Comparison of ENCODE assay signal across 3 cellular contexts in the genomic region with DNA sequence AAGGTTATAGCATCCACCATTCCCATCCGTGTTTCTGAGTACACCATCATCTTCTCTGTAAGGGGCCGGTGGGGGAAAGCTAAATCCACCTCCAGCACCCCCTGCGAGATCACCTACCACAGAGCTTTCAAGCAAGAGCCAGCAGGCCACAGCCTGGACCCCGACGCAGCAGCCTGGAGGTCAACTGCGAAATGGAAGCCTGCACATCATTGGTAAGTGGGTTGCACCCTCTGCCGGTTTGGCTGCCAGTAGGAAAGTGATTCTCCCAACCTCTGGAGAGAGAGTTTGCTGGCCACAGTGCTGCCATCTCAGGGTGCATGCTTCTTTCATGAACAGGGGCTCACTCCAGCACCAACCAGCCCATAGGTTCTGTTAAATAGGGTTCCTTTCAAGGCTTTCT.
A peak's percentile ranks its signal among the peaks of the same experiment; 100 is the strongest.
TF ChIP-seq lines count a peak whose summit lies in the region.

No MANE protein-coding gene starts in this region.

TF ChIP-seq in HepG2, 621 proteins besides CTCF, POLR2A, EP300 and RAD21:
- TF ChIP-seq, protein P1, sequence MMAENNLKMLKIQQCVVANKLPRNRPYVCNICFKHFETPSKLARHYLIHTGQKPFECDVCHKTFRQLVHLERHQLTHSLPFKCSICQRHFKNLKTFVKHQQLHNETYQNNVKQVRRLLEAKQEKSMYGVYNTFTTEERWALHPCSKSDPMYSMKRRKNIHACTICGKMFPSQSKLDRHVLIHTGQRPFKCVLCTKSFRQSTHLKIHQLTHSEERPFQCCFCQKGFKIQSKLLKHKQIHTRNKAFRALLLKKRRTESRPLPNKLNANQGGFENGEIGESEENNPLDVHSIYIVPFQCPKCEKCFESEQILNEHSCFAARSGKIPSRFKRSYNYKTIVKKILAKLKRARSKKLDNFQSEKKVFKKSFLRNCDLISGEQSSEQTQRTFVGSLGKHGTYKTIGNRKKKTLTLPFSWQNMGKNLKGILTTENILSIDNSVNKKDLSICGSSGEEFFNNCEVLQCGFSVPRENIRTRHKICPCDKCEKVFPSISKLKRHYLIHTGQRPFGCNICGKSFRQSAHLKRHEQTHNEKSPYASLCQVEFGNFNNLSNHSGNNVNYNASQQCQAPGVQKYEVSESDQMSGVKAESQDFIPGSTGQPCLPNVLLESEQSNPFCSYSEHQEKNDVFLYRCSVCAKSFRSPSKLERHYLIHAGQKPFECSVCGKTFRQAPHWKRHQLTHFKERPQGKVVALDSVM (CRISPR knock-in tag; IDR thresholded peaks at IDR 0.05), result no peak
- TF ChIP-seq HMG20A (CRISPR knock-in tag; IDR thresholded peaks at IDR 0.05; ENCODE audit: borderline replicate concordance) (no peak), ETV6 (CRISPR knock-in tag; conservative IDR thresholded peaks at IDR 0.05) (no peak), ZNF180 (CRISPR knock-in tag; IDR thresholded peaks at IDR 0.05; ENCODE audit: borderline replicate concordance, low read depth) (no peak), ZNF615 (CRISPR knock-in tag; IDR thresholded peaks at IDR 0.05; ENCODE audit: borderline replicate concordance) (no peak), STAG1 (CRISPR knock-in tag; IDR thresholded peaks at IDR 0.05) (0 out of 2 replicates have a peak, but pooled peaks have one; percentile 17)

TF ChIP-seq in GM23338, 12 proteins besides CTCF, POLR2A, EP300 and RAD21 (continues in another document):
- TF ChIP-seq, protein P2, sequence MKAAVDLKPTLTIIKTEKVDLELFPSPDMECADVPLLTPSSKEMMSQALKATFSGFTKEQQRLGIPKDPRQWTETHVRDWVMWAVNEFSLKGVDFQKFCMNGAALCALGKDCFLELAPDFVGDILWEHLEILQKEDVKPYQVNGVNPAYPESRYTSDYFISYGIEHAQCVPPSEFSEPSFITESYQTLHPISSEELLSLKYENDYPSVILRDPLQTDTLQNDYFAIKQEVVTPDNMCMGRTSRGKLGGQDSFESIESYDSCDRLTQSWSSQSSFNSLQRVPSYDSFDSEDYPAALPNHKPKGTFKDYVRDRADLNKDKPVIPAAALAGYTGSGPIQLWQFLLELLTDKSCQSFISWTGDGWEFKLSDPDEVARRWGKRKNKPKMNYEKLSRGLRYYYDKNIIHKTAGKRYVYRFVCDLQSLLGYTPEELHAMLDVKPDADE (IDR thresholded peaks at IDR 0.05), result no peak
- TF ChIP-seq ZNF114 (CRISPR knock-in tag; IDR thresholded peaks at IDR 0.05), result no peak
- TF ChIP-seq CREB1 (CRISPR knock-in tag; IDR thresholded peaks at IDR 0.05; ENCODE audit: low read depth), result no peak
- no peak for TF ChIP-seq EZH2 (IDR thresholded peaks at IDR 0.05; ENCODE audit: low read depth, unreplicated experiment)
- TF ChIP-seq, protein P3, sequence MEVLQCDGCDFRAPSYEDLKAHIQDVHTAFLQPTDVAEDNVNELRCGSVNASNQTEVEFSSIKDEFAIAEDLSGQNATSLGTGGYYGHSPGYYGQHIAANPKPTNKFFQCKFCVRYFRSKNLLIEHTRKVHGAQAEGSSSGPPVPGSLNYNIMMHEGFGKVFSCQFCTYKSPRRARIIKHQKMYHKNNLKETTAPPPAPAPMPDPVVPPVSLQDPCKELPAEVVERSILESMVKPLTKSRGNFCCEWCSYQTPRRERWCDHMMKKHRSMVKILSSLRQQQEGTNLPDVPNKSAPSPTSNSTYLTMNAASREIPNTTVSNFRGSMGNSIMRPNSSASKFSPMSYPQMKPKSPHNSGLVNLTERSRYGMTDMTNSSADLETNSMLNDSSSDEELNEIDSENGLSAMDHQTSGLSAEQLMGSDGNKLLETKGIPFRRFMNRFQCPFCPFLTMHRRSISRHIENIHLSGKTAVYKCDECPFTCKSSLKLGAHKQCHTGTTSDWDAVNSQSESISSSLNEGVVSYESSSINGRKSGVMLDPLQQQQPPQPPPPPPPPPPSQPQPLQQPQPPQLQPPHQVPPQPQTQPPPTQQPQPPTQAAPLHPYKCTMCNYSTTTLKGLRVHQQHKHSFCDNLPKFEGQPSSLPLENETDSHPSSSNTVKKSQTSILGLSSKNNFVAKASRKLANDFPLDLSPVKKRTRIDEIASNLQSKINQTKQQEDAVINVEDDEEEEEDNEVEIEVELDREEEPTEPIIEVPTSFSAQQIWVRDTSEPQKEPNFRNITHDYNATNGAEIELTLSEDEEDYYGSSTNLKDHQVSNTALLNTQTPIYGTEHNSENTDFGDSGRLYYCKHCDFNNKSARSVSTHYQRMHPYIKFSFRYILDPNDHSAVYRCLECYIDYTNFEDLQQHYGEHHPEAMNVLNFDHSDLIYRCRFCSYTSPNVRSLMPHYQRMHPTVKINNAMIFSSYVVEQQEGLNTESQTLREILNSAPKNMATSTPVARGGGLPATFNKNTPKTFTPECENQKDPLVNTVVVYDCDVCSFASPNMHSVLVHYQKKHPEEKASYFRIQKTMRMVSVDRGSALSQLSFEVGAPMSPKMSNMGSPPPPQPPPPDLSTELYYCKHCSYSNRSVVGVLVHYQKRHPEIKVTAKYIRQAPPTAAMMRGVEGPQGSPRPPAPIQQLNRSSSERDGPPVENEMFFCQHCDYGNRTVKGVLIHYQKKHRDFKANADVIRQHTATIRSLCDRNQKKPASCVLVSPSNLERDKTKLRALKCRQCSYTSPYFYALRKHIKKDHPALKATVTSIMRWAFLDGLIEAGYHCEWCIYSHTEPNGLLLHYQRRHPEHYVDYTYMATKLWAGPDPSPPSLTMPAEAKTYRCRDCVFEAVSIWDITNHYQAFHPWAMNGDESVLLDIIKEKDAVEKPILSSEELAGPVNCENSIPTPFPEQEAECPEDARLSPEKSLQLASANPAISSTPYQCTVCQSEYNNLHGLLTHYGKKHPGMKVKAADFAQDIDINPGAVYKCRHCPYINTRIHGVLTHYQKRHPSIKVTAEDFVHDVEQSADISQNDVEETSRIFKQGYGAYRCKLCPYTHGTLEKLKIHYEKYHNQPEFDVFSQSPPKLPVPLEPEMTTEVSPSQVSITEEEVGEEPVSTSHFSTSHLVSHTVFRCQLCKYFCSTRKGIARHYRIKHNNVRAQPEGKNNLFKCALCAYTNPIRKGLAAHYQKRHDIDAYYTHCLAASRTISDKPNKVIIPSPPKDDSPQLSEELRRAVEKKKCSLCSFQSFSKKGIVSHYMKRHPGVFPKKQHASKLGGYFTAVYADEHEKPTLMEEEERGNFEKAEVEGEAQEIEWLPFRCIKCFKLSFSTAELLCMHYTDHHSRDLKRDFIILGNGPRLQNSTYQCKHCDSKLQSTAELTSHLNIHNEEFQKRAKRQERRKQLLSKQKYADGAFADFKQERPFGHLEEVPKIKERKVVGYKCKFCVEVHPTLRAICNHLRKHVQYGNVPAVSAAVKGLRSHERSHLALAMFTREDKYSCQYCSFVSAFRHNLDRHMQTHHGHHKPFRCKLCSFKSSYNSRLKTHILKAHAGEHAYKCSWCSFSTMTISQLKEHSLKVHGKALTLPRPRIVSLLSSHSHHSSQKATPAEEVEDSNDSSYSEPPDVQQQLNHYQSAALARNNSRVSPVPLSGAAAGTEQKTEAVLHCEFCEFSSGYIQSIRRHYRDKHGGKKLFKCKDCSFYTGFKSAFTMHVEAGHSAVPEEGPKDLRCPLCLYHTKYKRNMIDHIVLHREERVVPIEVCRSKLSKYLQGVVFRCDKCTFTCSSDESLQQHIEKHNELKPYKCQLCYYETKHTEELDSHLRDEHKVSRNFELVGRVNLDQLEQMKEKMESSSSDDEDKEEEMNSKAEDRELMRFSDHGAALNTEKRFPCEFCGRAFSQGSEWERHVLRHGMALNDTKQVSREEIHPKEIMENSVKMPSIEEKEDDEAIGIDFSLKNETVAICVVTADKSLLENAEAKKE (CRISPR knock-in tag; IDR thresholded peaks at IDR 0.05), result no peak
- TF ChIP-seq STAT1 (IDR thresholded peaks at IDR 0.05; ENCODE audit: unreplicated experiment), result no peak
- TF ChIP-seq EZH2phosphoT487 (IDR thresholded peaks at IDR 0.05; ENCODE audit: unreplicated experiment), result no peak
- no peak for TF ChIP-seq POLR2AphosphoS5 (IDR thresholded peaks at IDR 0.05; ENCODE audit: low read depth)
- no peak for TF ChIP-seq JUNB (IDR thresholded peaks at IDR 0.05; ENCODE audit: unreplicated experiment)
- TF ChIP-seq ZNF331 (CRISPR knock-in tag; IDR thresholded peaks at IDR 0.05; ENCODE audit: low read depth), result no peak

TF ChIP-seq in K562, 482 proteins besides CTCF, POLR2A, EP300 and RAD21:
- TF ChIP-seq BMI1 (IDR thresholded peaks at IDR 0.05; ENCODE audit: low read length), result no peak
- TF ChIP-seq ZC3H8 (IDR thresholded peaks at IDR 0.05), result no peak
- no peak for TF ChIP-seq RBFOX2 (IDR thresholded peaks at IDR 0.05; ENCODE audit: low read depth, low read length)
- no peak for TF ChIP-seq ETV5 (CRISPR knock-in tag; IDR thresholded peaks at IDR 0.05; ENCODE audit: low read depth)
- no peak for TF ChIP-seq ZNF431 (CRISPR knock-in tag; IDR thresholded peaks at IDR 0.05)
- TF ChIP-seq, protein P4, sequence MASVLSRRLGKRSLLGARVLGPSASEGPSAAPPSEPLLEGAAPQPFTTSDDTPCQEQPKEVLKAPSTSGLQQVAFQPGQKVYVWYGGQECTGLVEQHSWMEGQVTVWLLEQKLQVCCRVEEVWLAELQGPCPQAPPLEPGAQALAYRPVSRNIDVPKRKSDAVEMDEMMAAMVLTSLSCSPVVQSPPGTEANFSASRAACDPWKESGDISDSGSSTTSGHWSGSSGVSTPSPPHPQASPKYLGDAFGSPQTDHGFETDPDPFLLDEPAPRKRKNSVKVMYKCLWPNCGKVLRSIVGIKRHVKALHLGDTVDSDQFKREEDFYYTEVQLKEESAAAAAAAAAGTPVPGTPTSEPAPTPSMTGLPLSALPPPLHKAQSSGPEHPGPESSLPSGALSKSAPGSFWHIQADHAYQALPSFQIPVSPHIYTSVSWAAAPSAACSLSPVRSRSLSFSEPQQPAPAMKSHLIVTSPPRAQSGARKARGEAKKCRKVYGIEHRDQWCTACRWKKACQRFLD (CRISPR knock-in tag; IDR thresholded peaks at IDR 0.05), result no peak
- no peak for TF ChIP-seq SMC3 (conservative IDR thresholded peaks at IDR 0.05; ENCODE audit: insufficient read depth, low read depth, low read length)
- no peak for TF ChIP-seq POLR2G (IDR thresholded peaks at IDR 0.05; ENCODE audit: low read depth, low read length)
- no peak for TF ChIP-seq ZNF507 (tag; conservative IDR thresholded peaks at IDR 0.05)
- no peak for TF ChIP-seq CBX8 (IDR thresholded peaks at IDR 0.05; ENCODE audit: borderline replicate concordance, extremely low read depth, low read depth, low read length, poor library complexity, severe bottlenecking)
- TF ChIP-seq SMAD2 (IDR thresholded peaks at IDR 0.05; ENCODE audit: low read depth, low read length), result no peak
- TF ChIP-seq ELF4 (CRISPR knock-in tag; IDR thresholded peaks at IDR 0.05), result no peak
- TF ChIP-seq, protein P5, sequence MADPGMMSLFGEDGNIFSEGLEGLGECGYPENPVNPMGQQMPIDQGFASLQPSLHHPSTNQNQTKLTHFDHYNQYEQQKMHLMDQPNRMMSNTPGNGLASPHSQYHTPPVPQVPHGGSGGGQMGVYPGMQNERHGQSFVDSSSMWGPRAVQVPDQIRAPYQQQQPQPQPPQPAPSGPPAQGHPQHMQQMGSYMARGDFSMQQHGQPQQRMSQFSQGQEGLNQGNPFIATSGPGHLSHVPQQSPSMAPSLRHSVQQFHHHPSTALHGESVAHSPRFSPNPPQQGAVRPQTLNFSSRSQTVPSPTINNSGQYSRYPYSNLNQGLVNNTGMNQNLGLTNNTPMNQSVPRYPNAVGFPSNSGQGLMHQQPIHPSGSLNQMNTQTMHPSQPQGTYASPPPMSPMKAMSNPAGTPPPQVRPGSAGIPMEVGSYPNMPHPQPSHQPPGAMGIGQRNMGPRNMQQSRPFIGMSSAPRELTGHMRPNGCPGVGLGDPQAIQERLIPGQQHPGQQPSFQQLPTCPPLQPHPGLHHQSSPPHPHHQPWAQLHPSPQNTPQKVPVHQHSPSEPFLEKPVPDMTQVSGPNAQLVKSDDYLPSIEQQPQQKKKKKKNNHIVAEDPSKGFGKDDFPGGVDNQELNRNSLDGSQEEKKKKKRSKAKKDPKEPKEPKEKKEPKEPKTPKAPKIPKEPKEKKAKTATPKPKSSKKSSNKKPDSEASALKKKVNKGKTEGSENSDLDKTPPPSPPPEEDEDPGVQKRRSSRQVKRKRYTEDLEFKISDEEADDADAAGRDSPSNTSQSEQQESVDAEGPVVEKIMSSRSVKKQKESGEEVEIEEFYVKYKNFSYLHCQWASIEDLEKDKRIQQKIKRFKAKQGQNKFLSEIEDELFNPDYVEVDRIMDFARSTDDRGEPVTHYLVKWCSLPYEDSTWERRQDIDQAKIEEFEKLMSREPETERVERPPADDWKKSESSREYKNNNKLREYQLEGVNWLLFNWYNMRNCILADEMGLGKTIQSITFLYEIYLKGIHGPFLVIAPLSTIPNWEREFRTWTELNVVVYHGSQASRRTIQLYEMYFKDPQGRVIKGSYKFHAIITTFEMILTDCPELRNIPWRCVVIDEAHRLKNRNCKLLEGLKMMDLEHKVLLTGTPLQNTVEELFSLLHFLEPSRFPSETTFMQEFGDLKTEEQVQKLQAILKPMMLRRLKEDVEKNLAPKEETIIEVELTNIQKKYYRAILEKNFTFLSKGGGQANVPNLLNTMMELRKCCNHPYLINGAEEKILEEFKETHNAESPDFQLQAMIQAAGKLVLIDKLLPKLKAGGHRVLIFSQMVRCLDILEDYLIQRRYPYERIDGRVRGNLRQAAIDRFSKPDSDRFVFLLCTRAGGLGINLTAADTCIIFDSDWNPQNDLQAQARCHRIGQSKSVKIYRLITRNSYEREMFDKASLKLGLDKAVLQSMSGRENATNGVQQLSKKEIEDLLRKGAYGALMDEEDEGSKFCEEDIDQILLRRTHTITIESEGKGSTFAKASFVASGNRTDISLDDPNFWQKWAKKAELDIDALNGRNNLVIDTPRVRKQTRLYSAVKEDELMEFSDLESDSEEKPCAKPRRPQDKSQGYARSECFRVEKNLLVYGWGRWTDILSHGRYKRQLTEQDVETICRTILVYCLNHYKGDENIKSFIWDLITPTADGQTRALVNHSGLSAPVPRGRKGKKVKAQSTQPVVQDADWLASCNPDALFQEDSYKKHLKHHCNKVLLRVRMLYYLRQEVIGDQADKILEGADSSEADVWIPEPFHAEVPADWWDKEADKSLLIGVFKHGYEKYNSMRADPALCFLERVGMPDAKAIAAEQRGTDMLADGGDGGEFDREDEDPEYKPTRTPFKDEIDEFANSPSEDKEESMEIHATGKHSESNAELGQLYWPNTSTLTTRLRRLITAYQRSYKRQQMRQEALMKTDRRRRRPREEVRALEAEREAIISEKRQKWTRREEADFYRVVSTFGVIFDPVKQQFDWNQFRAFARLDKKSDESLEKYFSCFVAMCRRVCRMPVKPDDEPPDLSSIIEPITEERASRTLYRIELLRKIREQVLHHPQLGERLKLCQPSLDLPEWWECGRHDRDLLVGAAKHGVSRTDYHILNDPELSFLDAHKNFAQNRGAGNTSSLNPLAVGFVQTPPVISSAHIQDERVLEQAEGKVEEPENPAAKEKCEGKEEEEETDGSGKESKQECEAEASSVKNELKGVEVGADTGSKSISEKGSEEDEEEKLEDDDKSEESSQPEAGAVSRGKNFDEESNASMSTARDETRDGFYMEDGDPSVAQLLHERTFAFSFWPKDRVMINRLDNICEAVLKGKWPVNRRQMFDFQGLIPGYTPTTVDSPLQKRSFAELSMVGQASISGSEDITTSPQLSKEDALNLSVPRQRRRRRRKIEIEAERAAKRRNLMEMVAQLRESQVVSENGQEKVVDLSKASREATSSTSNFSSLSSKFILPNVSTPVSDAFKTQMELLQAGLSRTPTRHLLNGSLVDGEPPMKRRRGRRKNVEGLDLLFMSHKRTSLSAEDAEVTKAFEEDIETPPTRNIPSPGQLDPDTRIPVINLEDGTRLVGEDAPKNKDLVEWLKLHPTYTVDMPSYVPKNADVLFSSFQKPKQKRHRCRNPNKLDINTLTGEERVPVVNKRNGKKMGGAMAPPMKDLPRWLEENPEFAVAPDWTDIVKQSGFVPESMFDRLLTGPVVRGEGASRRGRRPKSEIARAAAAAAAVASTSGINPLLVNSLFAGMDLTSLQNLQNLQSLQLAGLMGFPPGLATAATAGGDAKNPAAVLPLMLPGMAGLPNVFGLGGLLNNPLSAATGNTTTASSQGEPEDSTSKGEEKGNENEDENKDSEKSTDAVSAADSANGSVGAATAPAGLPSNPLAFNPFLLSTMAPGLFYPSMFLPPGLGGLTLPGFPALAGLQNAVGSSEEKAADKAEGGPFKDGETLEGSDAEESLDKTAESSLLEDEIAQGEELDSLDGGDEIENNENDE (IDR thresholded peaks at IDR 0.05; ENCODE audit: low read depth, low read length), result no peak
